ENCODE assay signal across 1 cellular context in the genomic region with DNA sequence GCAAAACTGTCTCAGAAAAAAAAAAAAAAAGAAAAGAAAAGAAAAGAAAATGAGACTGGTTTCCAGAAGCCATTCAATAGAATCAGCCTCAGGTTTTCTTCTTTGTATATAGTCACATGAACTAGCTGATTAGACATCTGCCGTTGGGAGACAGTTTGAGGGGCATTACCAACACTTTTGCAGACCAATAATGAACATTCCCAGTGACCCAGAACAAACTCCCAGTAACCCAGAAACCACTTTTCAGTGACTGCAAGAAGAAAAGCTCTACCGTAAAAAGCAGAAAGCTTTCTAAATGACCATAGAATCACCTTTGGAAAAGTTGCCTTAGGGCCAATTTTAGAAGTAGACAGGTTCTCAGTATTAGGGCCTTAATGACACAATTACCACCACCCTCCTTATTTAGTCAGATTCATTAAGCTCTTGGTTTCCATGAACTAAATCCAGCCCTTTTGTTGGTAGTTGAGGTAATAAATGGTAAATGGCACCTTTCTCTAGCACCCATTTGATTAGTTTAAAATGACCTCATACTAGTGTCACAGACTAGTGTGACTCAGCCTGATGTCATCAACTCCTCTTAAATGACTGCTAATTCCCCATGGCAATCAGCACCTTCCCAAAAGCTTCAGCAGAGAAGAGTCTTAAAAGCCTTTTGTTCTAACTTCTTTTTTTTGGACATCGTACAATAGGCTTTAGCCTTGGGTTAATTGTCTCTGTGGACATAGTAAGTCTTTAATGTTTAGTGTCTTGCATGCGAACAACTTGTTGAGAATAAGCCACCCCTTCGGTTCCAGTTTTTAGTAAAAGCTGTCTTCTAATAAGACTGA.
A peak's percentile ranks its signal among the peaks of the same experiment; 100 is the strongest.
TF ChIP-seq lines count a peak whose summit lies in the region.

No MANE protein-coding gene starts in this region.

TF ChIP-seq in HCT116, 20 proteins besides CTCF, POLR2A, EP300 and RAD21 (continued from another document):
- peak; percentile 50 for TF ChIP-seq CBX3 (IDR thresholded peaks at IDR 0.05; ENCODE audit: low read depth)
- TF ChIP-seq, protein P1, sequence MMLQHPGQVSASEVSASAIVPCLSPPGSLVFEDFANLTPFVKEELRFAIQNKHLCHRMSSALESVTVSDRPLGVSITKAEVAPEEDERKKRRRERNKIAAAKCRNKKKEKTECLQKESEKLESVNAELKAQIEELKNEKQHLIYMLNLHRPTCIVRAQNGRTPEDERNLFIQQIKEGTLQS (IDR thresholded peaks at IDR 0.05) = peak; percentile 63; the same call in 1 of the 2 replicates
- TF ChIP-seq SP1 (IDR thresholded peaks at IDR 0.05; ENCODE audit: low read depth) = peak; percentile 67
- TF ChIP-seq EZH2phosphoT487 (IDR thresholded peaks at IDR 0.05; ENCODE audit: borderline replicate concordance) = no peak
- TF ChIP-seq POLR2AphosphoS5 (IDR thresholded peaks at IDR 0.05; ENCODE audit: low read depth, low read length) = no peak
- TF ChIP-seq TCF7L2 (IDR thresholded peaks at IDR 0.05; ENCODE audit: borderline replicate concordance, extremely low read depth, insufficient read depth, insufficient read length) = peak; percentile 20
- TF ChIP-seq ELF1 (IDR thresholded peaks at IDR 0.05; ENCODE audit: borderline replicate concordance, low read depth) = no peak
- no peak for TF ChIP-seq YY1 (IDR thresholded peaks at IDR 0.05; ENCODE audit: extremely low read depth, insufficient replicate concordance, low read depth, low read length)
- TF ChIP-seq ZNF274 (IDR thresholded peaks at IDR 0.05; ENCODE audit: low read depth, low read length) = no peak
- TF ChIP-seq ZFX (IDR thresholded peaks at IDR 0.05) = no peak
- TF ChIP-seq, protein P2, sequence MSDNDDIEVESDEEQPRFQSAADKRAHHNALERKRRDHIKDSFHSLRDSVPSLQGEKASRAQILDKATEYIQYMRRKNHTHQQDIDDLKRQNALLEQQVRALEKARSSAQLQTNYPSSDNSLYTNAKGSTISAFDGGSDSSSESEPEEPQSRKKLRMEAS (IDR thresholded peaks at IDR 0.05) = peak; percentile 29; the same call in 1 of the 2 replicates
- TF ChIP-seq EZH2 (IDR thresholded peaks at IDR 0.05) = no peak
- TF ChIP-seq SIN3A (IDR thresholded peaks at IDR 0.05; ENCODE audit: low read depth) = no peak
- peak; percentile 69 for TF ChIP-seq SRF (IDR thresholded peaks at IDR 0.05; ENCODE audit: low read depth)
